In genomic region chr1:243256590-243256989, GRCh38 we compare ENCODE assay signal across 1 cellular context.
TF ChIP-seq lines count a peak whose summit lies in the region.

No MANE protein-coding gene starts in this region.

TF ChIP-seq in K562, 482 proteins besides CTCF, POLR2A, EP300 and RAD21 (continued from another document):
- TF ChIP-seq RAD51 (IDR thresholded peaks at IDR 0.05; ENCODE audit: borderline replicate concordance, low read depth) (no peak), CHD1 (IDR thresholded peaks at IDR 0.05; ENCODE audit: low read length) (no peak), DACH1 (IDR thresholded peaks at IDR 0.05; ENCODE audit: partially characterized antibody) (peak; percentile 36), ZKSCAN1 (IDR thresholded peaks at IDR 0.05; ENCODE audit: low read depth, low read length) (0 out of 2 replicates have a peak, but pooled peaks have one; percentile 32), JUNB (CRISPR knock-in tag; conservative IDR thresholded peaks at IDR 0.05) (no peak), ZFP36 (IDR thresholded peaks at IDR 0.05; ENCODE audit: low read depth, low read length, partially characterized antibody) (peak; percentile 90), RBM25 (IDR thresholded peaks at IDR 0.05; ENCODE audit: low read depth, low read length, severe bottlenecking) (peak; percentile 73), BRD9 (IDR thresholded peaks at IDR 0.05; ENCODE audit: low read depth, partially characterized antibody) (peak; percentile 99), KDM1A (IDR thresholded peaks at IDR 0.05) (peak in 1 of 2 experiments; percentile 59; a peak in 1 of 4 replicates), BCOR (IDR thresholded peaks at IDR 0.05) (peak; percentile 37; the same call in 1 of the 2 replicates)
